ENCODE assay signal across 20 cellular contexts in genomic region chr9:20343325-20343724, GRCh38.
"Had no signal": no experiment of that assay in that cellular context is flagged by ENCODE, and none has a peak within 500 bp of the region (broad histone marks: within the 10 kb centered on the region; RNA-seq: fewer than 3 reads in every experiment).

No MANE protein-coding gene starts in this region.

- H3K4me1 Mint-ChIP-seq: memory B cell; stimulated activated naive B cell treated with anti-CD40 and anti-IgM and Interleukin-4, amounts not matched to agents 10 μg/mL and 1 μg/mL and 100 μg/mL, for 72 hours had no signal

- ATAC-seq: esophagus mucosa; gastrocnemius medialis; left lobe of liver; right lobe of liver; stimulated activated naive B cell treated with anti-CD40 and anti-IgM and Interleukin-4, amounts not matched to agents 10 μg/mL and 1 μg/mL and 100 μg/mL, for 72 hours; upper lobe of right lung had no signal

- DNase-seq: effector CD8-positive, alpha-beta T cell; endodermal cell; foreskin fibroblast; gastrocnemius medialis; head of caudate nucleus; right lobe of liver; small intestine; stimulated activated CD4-positive, alpha-beta T cell treated with anti-CD3 and anti-CD28 coated beads, Interleukin-15, amount 100 ng/mL, for 24 hours; stimulated activated CD4-positive, alpha-beta T cell treated with anti-CD3 and anti-CD28 coated beads, Interleukin-2, amount 100 ng/mL, for 48 hours; stimulated activated naive B cell treated with anti-CD40 and anti-IgM and Interleukin-4, amounts not matched to agents 10 μg/mL and 1 μg/mL and 100 μg/mL, for 72 hours; upper lobe of right lung; uterus had no signal

- H3K27me3 Mint-ChIP-seq: memory B cell, progenitor cell of endocrine pancreas had no signal

- H3K27ac Mint-ChIP-seq: dendritic cell treated with granulocyte-macrophage colony-stimulating factor and Interleukin-4, amounts not matched to agents 40 ng/mL and 50 ng/mL, for 4 days; endodermal cell; memory B cell; nephron; neural progenitor cell; progenitor cell of endocrine pancreas; stimulated activated naive B cell treated with anti-CD40 and anti-IgM and Interleukin-4, amounts not matched to agents 10 μg/mL and 1 μg/mL and 100 μg/mL, for 72 hours; stimulated activated naive CD8-positive, alpha-beta T cell treated with anti-CD3 and anti-CD28 coated beads, Interleukin-15, Interleukin-2, amounts not matched to agents 100 ng/mL and 50 ng/mL, for 24 hours had no signal

- H3K4me3 Mint-ChIP-seq: dendritic cell treated with granulocyte-macrophage colony-stimulating factor and Interleukin-4, amounts not matched to agents 40 ng/mL and 50 ng/mL, for 4 days; endodermal cell; memory B cell; nephron; neural progenitor cell; stimulated activated naive B cell treated with anti-CD40 and anti-IgM and Interleukin-4, amounts not matched to agents 10 μg/mL and 1 μg/mL and 100 μg/mL, for 72 hours; stimulated activated naive CD8-positive, alpha-beta T cell treated with anti-CD3 and anti-CD28 coated beads, Interleukin-15, Interleukin-2, amounts not matched to agents 100 ng/mL and 50 ng/mL, for 24 hours had no signal

- H3K9me3 Mint-ChIP-seq: dendritic cell treated with granulocyte-macrophage colony-stimulating factor and Interleukin-4, amounts not matched to agents 40 ng/mL and 50 ng/mL, for 4 days; endodermal cell; memory B cell; nephron; neural progenitor cell; stimulated activated naive B cell treated with anti-CD40 and anti-IgM and Interleukin-4, amounts not matched to agents 10 μg/mL and 1 μg/mL and 100 μg/mL, for 72 hours; stimulated activated naive CD8-positive, alpha-beta T cell treated with anti-CD3 and anti-CD28 coated beads, Interleukin-15, Interleukin-2, amounts not matched to agents 100 ng/mL and 50 ng/mL, for 24 hours had no signal
